In the genomic region with DNA sequence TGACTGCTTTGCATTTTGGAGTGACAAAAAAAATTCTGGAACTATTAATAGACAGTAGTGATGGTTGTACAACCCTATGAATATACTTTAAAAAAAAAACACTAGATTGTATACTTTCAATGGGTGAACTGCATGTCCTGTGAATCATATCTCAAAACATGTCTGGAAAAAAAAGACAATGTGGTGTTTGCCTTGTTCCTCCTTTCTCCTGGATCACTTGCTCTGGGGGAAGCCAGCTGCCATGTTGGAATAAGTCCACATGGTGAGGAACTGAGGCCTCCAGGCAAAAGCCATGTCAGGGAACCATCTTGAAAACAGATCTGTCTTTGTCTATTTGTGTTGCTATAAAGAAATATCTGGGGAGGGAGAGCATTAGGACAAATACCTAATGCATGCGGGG, we compare ENCODE assay signal across 26 cellular contexts.
"Had no signal": no experiment of that assay in that cellular context is flagged by ENCODE, and none has a peak within 500 bp of the region (broad histone marks: within the 10 kb centered on the region; RNA-seq: fewer than 3 reads in every experiment).

No MANE protein-coding gene starts in this region.

- DNase-seq: kidney glomerular epithelial cell; left cardiac atrium; lower lobe of right lung; mammary epithelial cell; mesenchymal stem cell; naive B cell; natural killer cell; nephron progenitor cell; occipital lobe; right lobe of liver; stimulated activated CD4-positive, alpha-beta T cell treated with anti-CD3 and anti-CD28 coated beads, Interleukin-1b, Interleukin-23, amount 100 ng/mL, for 48 hours; stimulated activated CD4-positive, alpha-beta T cell treated with anti-CD3 and anti-CD28 coated beads, Interleukin-2, amount 100 ng/mL, for 48 hours; stimulated activated CD4-positive, alpha-beta T cell treated with anti-CD3 and anti-CD28 coated beads, Interleukin-4, amount 100 ng/mL, for 4 hours; stimulated activated CD8-positive, alpha-beta memory T cell treated with anti-CD3 and anti-CD28 coated beads, Interleukin-4, amount 100 ng/mL, for 48 hours; stimulated activated naive CD4-positive, alpha-beta T cell treated with Interleukin-2 at 50 U/mL for 16 hours; stimulated activated naive CD8-positive, alpha-beta T cell treated with anti-CD3 and anti-CD28 coated beads, Interleukin-15, amount 100 ng/mL, for 72 hours; substantia nigra; uterus had no signal

- H3K36me3 ChIP-seq: lower lobe of right lung, neural progenitor cell, neutrophil, right atrium auricular region, right lobe of liver, tibial nerve, uterus had no signal

- H2AFZ ChIP-seq: neural progenitor cell, parathyroid adenoma had no signal

- H3K4me3 ChIP-seq: lower lobe of right lung, neural progenitor cell, right atrium auricular region, right lobe of liver, smooth muscle cell, tibial nerve, uterus had no signal

- H3K9me3 ChIP-seq: lower lobe of right lung, neutrophil, right atrium auricular region, right lobe of liver, tibial nerve, uterus had no signal

- H3K9ac ChIP-seq: neural progenitor cell, parathyroid adenoma had no signal

- H3K27ac ChIP-seq: lower lobe of right lung, neural progenitor cell, neutrophil, parathyroid adenoma, right atrium auricular region, right lobe of liver, tibial nerve, uterus had no signal

- H3K27me3 ChIP-seq: neural progenitor cell, neutrophil, right atrium auricular region, right lobe of liver, tibial nerve, uterus had no signal

- H3K4me1 ChIP-seq: lower lobe of right lung, parathyroid adenoma, right atrium auricular region, right lobe of liver, tibial nerve, uterus had no signal

- ATAC-seq: left cardiac atrium; left lobe of liver; lower lobe of right lung; natural killer cell; right lobe of liver; stimulated activated memory B cell treated with anti-CD40 and anti-IgM and Interleukin-4, amounts not matched to agents 10 μg/mL and 1 μg/mL and 100 μg/mL, for 72 hours; stimulated activated naive CD8-positive, alpha-beta T cell treated with anti-CD3 and anti-CD28 coated beads, Interleukin-15, amount 100 ng/mL, for 72 hours had no signal

- H3K79me2 ChIP-seq: parathyroid adenoma had no signal

- H3K4me2 ChIP-seq: neural progenitor cell, smooth muscle cell had no signal
